ENCODE assay signal across 1 cellular context in the genomic region with DNA sequence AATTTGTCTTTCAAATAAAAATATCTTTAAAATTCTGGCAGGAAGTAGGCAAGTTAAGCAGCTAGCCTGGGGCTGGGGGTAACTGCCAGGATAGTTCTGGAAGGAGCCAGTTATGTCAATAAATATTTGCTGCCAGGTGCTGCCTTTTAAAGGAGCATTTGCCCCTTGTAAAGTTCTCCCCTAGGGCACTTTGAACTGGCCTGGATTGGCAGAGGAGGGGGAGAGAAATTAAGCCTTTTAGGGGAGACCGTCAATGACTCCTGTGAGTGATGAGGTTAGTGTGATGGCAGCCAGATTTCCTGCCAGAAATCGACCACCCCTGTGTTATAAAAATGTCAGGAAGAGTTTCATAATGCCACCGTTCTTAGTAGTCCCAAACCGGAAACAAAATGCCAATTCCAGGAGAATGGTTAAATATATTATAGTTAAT.
TF ChIP-seq lines count a peak whose summit lies in the region.

No MANE protein-coding gene starts in this region.

TF ChIP-seq in GM23338, 12 proteins besides CTCF, POLR2A, EP300 and RAD21:
- TF ChIP-seq, protein P1, sequence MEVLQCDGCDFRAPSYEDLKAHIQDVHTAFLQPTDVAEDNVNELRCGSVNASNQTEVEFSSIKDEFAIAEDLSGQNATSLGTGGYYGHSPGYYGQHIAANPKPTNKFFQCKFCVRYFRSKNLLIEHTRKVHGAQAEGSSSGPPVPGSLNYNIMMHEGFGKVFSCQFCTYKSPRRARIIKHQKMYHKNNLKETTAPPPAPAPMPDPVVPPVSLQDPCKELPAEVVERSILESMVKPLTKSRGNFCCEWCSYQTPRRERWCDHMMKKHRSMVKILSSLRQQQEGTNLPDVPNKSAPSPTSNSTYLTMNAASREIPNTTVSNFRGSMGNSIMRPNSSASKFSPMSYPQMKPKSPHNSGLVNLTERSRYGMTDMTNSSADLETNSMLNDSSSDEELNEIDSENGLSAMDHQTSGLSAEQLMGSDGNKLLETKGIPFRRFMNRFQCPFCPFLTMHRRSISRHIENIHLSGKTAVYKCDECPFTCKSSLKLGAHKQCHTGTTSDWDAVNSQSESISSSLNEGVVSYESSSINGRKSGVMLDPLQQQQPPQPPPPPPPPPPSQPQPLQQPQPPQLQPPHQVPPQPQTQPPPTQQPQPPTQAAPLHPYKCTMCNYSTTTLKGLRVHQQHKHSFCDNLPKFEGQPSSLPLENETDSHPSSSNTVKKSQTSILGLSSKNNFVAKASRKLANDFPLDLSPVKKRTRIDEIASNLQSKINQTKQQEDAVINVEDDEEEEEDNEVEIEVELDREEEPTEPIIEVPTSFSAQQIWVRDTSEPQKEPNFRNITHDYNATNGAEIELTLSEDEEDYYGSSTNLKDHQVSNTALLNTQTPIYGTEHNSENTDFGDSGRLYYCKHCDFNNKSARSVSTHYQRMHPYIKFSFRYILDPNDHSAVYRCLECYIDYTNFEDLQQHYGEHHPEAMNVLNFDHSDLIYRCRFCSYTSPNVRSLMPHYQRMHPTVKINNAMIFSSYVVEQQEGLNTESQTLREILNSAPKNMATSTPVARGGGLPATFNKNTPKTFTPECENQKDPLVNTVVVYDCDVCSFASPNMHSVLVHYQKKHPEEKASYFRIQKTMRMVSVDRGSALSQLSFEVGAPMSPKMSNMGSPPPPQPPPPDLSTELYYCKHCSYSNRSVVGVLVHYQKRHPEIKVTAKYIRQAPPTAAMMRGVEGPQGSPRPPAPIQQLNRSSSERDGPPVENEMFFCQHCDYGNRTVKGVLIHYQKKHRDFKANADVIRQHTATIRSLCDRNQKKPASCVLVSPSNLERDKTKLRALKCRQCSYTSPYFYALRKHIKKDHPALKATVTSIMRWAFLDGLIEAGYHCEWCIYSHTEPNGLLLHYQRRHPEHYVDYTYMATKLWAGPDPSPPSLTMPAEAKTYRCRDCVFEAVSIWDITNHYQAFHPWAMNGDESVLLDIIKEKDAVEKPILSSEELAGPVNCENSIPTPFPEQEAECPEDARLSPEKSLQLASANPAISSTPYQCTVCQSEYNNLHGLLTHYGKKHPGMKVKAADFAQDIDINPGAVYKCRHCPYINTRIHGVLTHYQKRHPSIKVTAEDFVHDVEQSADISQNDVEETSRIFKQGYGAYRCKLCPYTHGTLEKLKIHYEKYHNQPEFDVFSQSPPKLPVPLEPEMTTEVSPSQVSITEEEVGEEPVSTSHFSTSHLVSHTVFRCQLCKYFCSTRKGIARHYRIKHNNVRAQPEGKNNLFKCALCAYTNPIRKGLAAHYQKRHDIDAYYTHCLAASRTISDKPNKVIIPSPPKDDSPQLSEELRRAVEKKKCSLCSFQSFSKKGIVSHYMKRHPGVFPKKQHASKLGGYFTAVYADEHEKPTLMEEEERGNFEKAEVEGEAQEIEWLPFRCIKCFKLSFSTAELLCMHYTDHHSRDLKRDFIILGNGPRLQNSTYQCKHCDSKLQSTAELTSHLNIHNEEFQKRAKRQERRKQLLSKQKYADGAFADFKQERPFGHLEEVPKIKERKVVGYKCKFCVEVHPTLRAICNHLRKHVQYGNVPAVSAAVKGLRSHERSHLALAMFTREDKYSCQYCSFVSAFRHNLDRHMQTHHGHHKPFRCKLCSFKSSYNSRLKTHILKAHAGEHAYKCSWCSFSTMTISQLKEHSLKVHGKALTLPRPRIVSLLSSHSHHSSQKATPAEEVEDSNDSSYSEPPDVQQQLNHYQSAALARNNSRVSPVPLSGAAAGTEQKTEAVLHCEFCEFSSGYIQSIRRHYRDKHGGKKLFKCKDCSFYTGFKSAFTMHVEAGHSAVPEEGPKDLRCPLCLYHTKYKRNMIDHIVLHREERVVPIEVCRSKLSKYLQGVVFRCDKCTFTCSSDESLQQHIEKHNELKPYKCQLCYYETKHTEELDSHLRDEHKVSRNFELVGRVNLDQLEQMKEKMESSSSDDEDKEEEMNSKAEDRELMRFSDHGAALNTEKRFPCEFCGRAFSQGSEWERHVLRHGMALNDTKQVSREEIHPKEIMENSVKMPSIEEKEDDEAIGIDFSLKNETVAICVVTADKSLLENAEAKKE (CRISPR knock-in tag; IDR thresholded peaks at IDR 0.05), result no peak
- TF ChIP-seq, protein P2, sequence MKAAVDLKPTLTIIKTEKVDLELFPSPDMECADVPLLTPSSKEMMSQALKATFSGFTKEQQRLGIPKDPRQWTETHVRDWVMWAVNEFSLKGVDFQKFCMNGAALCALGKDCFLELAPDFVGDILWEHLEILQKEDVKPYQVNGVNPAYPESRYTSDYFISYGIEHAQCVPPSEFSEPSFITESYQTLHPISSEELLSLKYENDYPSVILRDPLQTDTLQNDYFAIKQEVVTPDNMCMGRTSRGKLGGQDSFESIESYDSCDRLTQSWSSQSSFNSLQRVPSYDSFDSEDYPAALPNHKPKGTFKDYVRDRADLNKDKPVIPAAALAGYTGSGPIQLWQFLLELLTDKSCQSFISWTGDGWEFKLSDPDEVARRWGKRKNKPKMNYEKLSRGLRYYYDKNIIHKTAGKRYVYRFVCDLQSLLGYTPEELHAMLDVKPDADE (IDR thresholded peaks at IDR 0.05), result no peak
- TF ChIP-seq JUNB (IDR thresholded peaks at IDR 0.05; ENCODE audit: unreplicated experiment) (no peak), ZNF331 (CRISPR knock-in tag; IDR thresholded peaks at IDR 0.05; ENCODE audit: low read depth) (no peak), POLR2AphosphoS5 (IDR thresholded peaks at IDR 0.05; ENCODE audit: low read depth) (no peak), STAT1 (IDR thresholded peaks at IDR 0.05; ENCODE audit: unreplicated experiment) (no peak), NANOG (IDR thresholded peaks at IDR 0.05; ENCODE audit: borderline replicate concordance) (no peak), CREB1 (CRISPR knock-in tag; IDR thresholded peaks at IDR 0.05; ENCODE audit: low read depth) (no peak), EZH2 (IDR thresholded peaks at IDR 0.05; ENCODE audit: low read depth, unreplicated experiment) (no peak), EZH2phosphoT487 (IDR thresholded peaks at IDR 0.05; ENCODE audit: unreplicated experiment) (no peak), ZNF114 (CRISPR knock-in tag; IDR thresholded peaks at IDR 0.05) (no peak)
- TF ChIP-seq, protein P3, sequence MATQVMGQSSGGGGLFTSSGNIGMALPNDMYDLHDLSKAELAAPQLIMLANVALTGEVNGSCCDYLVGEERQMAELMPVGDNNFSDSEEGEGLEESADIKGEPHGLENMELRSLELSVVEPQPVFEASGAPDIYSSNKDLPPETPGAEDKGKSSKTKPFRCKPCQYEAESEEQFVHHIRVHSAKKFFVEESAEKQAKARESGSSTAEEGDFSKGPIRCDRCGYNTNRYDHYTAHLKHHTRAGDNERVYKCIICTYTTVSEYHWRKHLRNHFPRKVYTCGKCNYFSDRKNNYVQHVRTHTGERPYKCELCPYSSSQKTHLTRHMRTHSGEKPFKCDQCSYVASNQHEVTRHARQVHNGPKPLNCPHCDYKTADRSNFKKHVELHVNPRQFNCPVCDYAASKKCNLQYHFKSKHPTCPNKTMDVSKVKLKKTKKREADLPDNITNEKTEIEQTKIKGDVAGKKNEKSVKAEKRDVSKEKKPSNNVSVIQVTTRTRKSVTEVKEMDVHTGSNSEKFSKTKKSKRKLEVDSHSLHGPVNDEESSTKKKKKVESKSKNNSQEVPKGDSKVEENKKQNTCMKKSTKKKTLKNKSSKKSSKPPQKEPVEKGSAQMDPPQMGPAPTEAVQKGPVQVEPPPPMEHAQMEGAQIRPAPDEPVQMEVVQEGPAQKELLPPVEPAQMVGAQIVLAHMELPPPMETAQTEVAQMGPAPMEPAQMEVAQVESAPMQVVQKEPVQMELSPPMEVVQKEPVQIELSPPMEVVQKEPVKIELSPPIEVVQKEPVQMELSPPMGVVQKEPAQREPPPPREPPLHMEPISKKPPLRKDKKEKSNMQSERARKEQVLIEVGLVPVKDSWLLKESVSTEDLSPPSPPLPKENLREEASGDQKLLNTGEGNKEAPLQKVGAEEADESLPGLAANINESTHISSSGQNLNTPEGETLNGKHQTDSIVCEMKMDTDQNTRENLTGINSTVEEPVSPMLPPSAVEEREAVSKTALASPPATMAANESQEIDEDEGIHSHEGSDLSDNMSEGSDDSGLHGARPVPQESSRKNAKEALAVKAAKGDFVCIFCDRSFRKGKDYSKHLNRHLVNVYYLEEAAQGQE (IDR thresholded peaks at IDR 0.05; ENCODE audit: unreplicated experiment), result no peak
